In genomic region chr10:4522296-4523000, GRCh38 we compare ENCODE assay signal across 16 cellular contexts.
A peak's percentile ranks its signal among the peaks of the same experiment; 100 is the strongest.
DNase-seq lines count a peak whose midpoint lies in the region; ATAC-seq and TF ChIP-seq lines count a peak whose summit lies in the region.
"Had no signal": no experiment of that assay in that cellular context is flagged by ENCODE, and none has a peak within 500 bp of the region (broad histone marks: within the 10 kb centered on the region; RNA-seq: fewer than 3 reads in every experiment).

No MANE protein-coding gene starts in this region.

- H3K4me3 Mint-ChIP-seq in Caco-2 (ENCODE audit: unreplicated experiment) = no peak overlapping the region
- H3K4me3 Mint-ChIP-seq: natural killer cell; T-helper 2 cell treated with Interferon-gamma antibody and Interleukin-4, amounts not matched to agents 5 μg/mL and 100 μg/mL, for 36 hours had no signal

- POLR2A ChIA-PET in Caco-2 (lab: Charles Lee) = no interaction called here

- H3K27ac ChIP-seq in prostate gland = no peak overlapping the region
- H3K27ac ChIP-seq in body of pancreas = no peak overlapping the region
- H3K27ac ChIP-seq: C4-2B, foreskin keratinocyte had no signal

- H3K36me3 Mint-ChIP-seq in Caco-2 (ENCODE audit: insufficient read depth, unreplicated experiment) = no peaks in the 10 kb centered on the region
- H3K36me3 Mint-ChIP-seq: natural killer cell had no signal

- no peaks in the 10 kb centered on the region for H3K9me3 Mint-ChIP-seq in Caco-2 (ENCODE audit: unreplicated experiment)
- H3K9me3 Mint-ChIP-seq: natural killer cell; T-helper 2 cell treated with Interferon-gamma antibody and Interleukin-4, amounts not matched to agents 5 μg/mL and 100 μg/mL, for 36 hours had no signal

- no peaks in the 10 kb centered on the region for H3K36me3 ChIP-seq in Caco-2 (ENCODE audit: control insufficient read depth, insufficient read depth, low read length)
- no peaks in the 10 kb centered on the region for H3K36me3 ChIP-seq in prostate gland
- H3K36me3 ChIP-seq in body of pancreas (replicated peaks in 1 of 2; ENCODE audit: insufficient read depth in 1 of 2, low read depth in 2 of 2) = no peaks in the 10 kb centered on the region
- no peaks in the 10 kb centered on the region for H3K36me3 ChIP-seq in MG63

- no peak overlapping the region for H3K4me3 ChIP-seq in Caco-2 (ENCODE audit: low read depth, low read length)
- no peak overlapping the region for H3K4me3 ChIP-seq in prostate gland
- H3K4me3 ChIP-seq in body of pancreas = no peak overlapping the region
- no peak overlapping the region for H3K4me3 ChIP-seq in MG63

- peak; percentile 91 for ATAC-seq in GM18861 (IDR thresholded peaks at IDR 0.05; ENCODE audit: unreplicated experiment)
- peak; percentile 88 for ATAC-seq in GM21528 (IDR thresholded peaks at IDR 0.05; ENCODE audit: low FRiP score, unreplicated experiment)
- peak; percentile 88 for ATAC-seq in HG03066 (IDR thresholded peaks at IDR 0.05; ENCODE audit: low read depth, unreplicated experiment)
- no peak for ATAC-seq in body of pancreas
- ATAC-seq: foreskin keratinocyte, natural killer cell, Panc1 had no signal

- DNase-seq in kidney tubule cell (ENCODE audit: low spot score) = peak; percentile 88
- DNase-seq in Caco-2 = no peak
- DNase-seq in prostate gland (ENCODE audit: low spot score) = no peak
- no peak for DNase-seq in body of pancreas
- no peak for DNase-seq in MG63
- DNase-seq: activated CD8-positive, alpha-beta memory T cell treated with anti-CD3 and anti-CD28 coated beads, Interleukin-2, amount 50 U/mL, for 4 hours; effector CD4-positive, alpha-beta T cell; foreskin keratinocyte; natural killer cell; NCI-H2227 treated with DMSO at 0.1 percent for 48 hours had no signal

- WGBS in prostate gland = 95% methylated on average over 8 of the region's 8 CpGs
- WGBS in body of pancreas, 2 donors = 77 to 79% methylated on average over 8 of the region's 8 CpGs

- peaks cover 11% of the 10 kb centered on the region for H3K27me3 Mint-ChIP-seq in Caco-2 (ENCODE audit: insufficient read depth, unreplicated experiment)

- intact Hi-C loops in Caco-2 (cut with micrococcal nuclease; ENCODE audit: unreplicated experiment) = no loop called here
- intact Hi-C loops in prostate gland (cut with DNase I) = no loop called here
- intact Hi-C loops in body of pancreas (cut with DNase I) = no loop called here

- CTCF ChIA-PET in Caco-2 (lab: Charles Lee) = no interaction called here

- TF ChIP-seq CTCF in Caco-2 (IDR thresholded peaks at IDR 0.05; ENCODE audit: insufficient read depth in 1 of 2, low read depth in 1 of 2, low read length in 1 of 2, severe bottlenecking in 1 of 2, unreplicated experiment in 1 of 2) (no peak), prostate gland (IDR thresholded peaks at IDR 0.05) (no peak), body of pancreas (IDR thresholded peaks at IDR 0.05) (no peak)

- H3K4me1 Mint-ChIP-seq in Caco-2 (ENCODE audit: low read depth, unreplicated experiment) = no peaks in the 10 kb centered on the region
- H3K4me1 Mint-ChIP-seq: natural killer cell had no signal

- TF ChIP-seq POLR2A in prostate gland (IDR thresholded peaks at IDR 0.05) (no peak), body of pancreas (IDR thresholded peaks at IDR 0.05) (no peak)

- no peaks in the 10 kb centered on the region for H3K9me3 ChIP-seq in Caco-2
- no peaks in the 10 kb centered on the region for H3K9me3 ChIP-seq in prostate gland
- H3K9me3 ChIP-seq in body of pancreas = no peaks in the 10 kb centered on the region
- H3K9me3 ChIP-seq in MG63 = no peaks in the 10 kb centered on the region

- H3K27me3 ChIP-seq in Caco-2 (replicated peaks; ENCODE audit: control insufficient read depth, insufficient read depth, low read length) (no peaks in the 10 kb centered on the region), prostate gland (replicated peaks; ENCODE audit: insufficient read depth) (no peaks in the 10 kb centered on the region), body of pancreas (no peaks in the 10 kb centered on the region), MG63 (no peaks in the 10 kb centered on the region)
- H3K27me3 ChIP-seq: foreskin keratinocyte had no signal

- H3K27ac Mint-ChIP-seq in Caco-2 (ENCODE audit: unreplicated experiment) = no peak overlapping the region
- H3K27ac Mint-ChIP-seq: natural killer cell; T-helper 2 cell treated with Interferon-gamma antibody and Interleukin-4, amounts not matched to agents 5 μg/mL and 100 μg/mL, for 36 hours had no signal

- no TSS peak for BruUV-seq in Caco-2 (replicated peaks; lab: Mats Ljungman, UMichigan)

- H3K4me1 ChIP-seq in Caco-2 (no peaks in the 10 kb centered on the region), prostate gland (replicated peaks) (no peaks in the 10 kb centered on the region), body of pancreas (no peaks in the 10 kb centered on the region)
